Comparison of ENCODE assay signal across 13 cellular contexts in the genomic region with DNA sequence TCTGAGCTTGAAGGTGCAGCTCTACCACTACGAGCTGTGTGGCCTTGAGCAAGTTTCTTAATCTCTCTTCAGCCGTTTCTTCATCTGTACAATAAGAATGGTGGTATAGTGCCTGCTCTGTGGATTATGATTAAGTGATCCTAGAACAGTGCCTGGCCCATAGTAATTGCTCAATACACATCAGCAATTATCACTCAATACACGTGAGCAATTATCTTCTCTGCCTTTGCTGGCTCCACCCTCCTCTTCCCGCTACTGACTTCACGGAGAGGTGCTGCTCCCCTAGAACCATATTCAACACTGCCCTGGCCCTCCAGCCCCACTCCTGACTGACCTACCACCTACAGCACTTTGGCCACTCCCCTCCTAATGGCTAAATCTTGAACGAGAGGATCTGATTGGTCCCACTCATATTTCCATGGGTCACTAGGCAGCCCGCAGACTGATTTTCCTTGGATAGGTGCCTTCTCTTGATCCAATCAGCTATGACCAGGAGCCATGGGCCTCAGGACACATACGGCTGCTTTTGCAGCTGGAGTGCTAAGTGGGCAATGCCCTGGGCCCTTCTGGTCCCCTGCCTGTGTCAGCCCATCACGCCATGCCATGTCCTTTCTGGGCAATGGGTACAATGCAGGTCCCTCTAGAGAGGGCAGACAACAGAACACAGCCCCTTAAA.
DNase-seq lines count a peak whose midpoint lies in the region; TF ChIP-seq lines count a peak whose summit lies in the region.
"Had no signal": no experiment of that assay in that cellular context is flagged by ENCODE, and none has a peak within 500 bp of the region (broad histone marks: within the 10 kb centered on the region; RNA-seq: fewer than 3 reads in every experiment).

No MANE protein-coding gene starts in this region.

- no peak overlapping the region for H3K4me3 Mint-ChIP-seq in activated naive CD4-positive, alpha-beta T cell treated with anti-CD3 and anti-CD28 coated beads, Interleukin-2, amount 10 ng/mL, durations not matched to agents 7 days and 5 days
- no peak overlapping the region for H3K4me3 Mint-ChIP-seq in chondrocyte (ENCODE audit: unreplicated experiment)
- H3K4me3 Mint-ChIP-seq in type B pancreatic cell, result peak overlapping the region; percentile 10
- H3K4me3 Mint-ChIP-seq: stimulated activated naive CD8-positive, alpha-beta T cell treated with anti-CD3 and anti-CD28 coated beads, Interleukin-15, amount 100 ng/mL, for 72 hours had no signal

- H3K9ac ChIP-seq in mucosa of rectum (ENCODE audit: low read depth in 1 of 2, low read length in 2 of 2), result no peak overlapping the region

- peaks cover 11% of the 10 kb centered on the region for H3K27me3 Mint-ChIP-seq in activated naive CD4-positive, alpha-beta T cell treated with anti-CD3 and anti-CD28 coated beads, Interleukin-2, amount 10 ng/mL, durations not matched to agents 7 days and 5 days
- H3K27me3 Mint-ChIP-seq in chondrocyte (ENCODE audit: low read depth), result no peaks in the 10 kb centered on the region
- H3K27me3 Mint-ChIP-seq in type B pancreatic cell, result no peaks in the 10 kb centered on the region
- H3K27me3 Mint-ChIP-seq: stimulated activated naive CD8-positive, alpha-beta T cell treated with anti-CD3 and anti-CD28 coated beads, Interleukin-15, amount 100 ng/mL, for 72 hours had no signal

- H3K27ac Mint-ChIP-seq in activated naive CD4-positive, alpha-beta T cell treated with anti-CD3 and anti-CD28 coated beads, Interleukin-2, amount 10 ng/mL, durations not matched to agents 7 days and 5 days, result peak overlapping the region; percentile 33
- peak overlapping the region; percentile 97 for H3K27ac Mint-ChIP-seq in chondrocyte (ENCODE audit: unreplicated experiment)
- H3K27ac Mint-ChIP-seq in type B pancreatic cell, result peak overlapping the region; percentile 95

- DNase-seq in activated naive CD4-positive, alpha-beta T cell treated with anti-CD3 and anti-CD28 coated beads, Interleukin-2, amount 10 ng/mL, durations not matched to agents 7 days and 5 days, result no peak
- DNase-seq in activated naive CD4-positive, alpha-beta T cell treated with anti-CD3 and anti-CD28 coated beads, Interleukin-2, amount 50 U/mL, for 16 hours, result no peak
- DNase-seq in chondrocyte (ENCODE audit: low spot score), result no peak
- no peak for DNase-seq in type B pancreatic cell (ENCODE audit: extremely low spot score, unreplicated experiment)
- no peak for DNase-seq in Ammon's horn (ENCODE audit: low spot score)
- DNase-seq in H4 (ENCODE audit: low spot score), result no peak
- DNase-seq in ureter (ENCODE audit: low spot score), result no peak
- DNase-seq: activated CD4-positive, alpha-beta T cell treated with anti-CD3 and anti-CD28 coated beads for 1 hour; activated naive CD4-positive, alpha-beta T cell treated with Interleukin-2 at 50 U/mL for 16 hours; NCI-H1092 treated with DMSO at 0.1 percent for 48 hours; stimulated activated CD4-positive, alpha-beta T cell treated with anti-CD3 and anti-CD28 coated beads, Interleukin-15, amount 100 ng/mL, for 24 hours; stimulated activated naive CD8-positive, alpha-beta T cell treated with anti-CD3 and anti-CD28 coated beads, Interleukin-15, amount 100 ng/mL, for 72 hours had no signal

- TF ChIP-seq CTCF in chondrocyte (IDR thresholded peaks at IDR 0.05) (no peak), type B pancreatic cell (conservative IDR thresholded peaks at IDR 0.05) (no peak)

- H3K9me3 ChIP-seq in mucosa of rectum (ENCODE audit: control insufficient read depth in 2 of 2, low read length in 2 of 2), result no peaks in the 10 kb centered on the region

- peaks cover 7% of the 10 kb centered on the region for H3K36me3 Mint-ChIP-seq in activated naive CD4-positive, alpha-beta T cell treated with anti-CD3 and anti-CD28 coated beads, Interleukin-2, amount 10 ng/mL, durations not matched to agents 7 days and 5 days
- H3K36me3 Mint-ChIP-seq in chondrocyte (ENCODE audit: low read depth) (peaks cover 6% of the 10 kb centered on the region), type B pancreatic cell (no peaks in the 10 kb centered on the region)

- no peaks in the 10 kb centered on the region for H3K9me3 Mint-ChIP-seq in activated naive CD4-positive, alpha-beta T cell treated with anti-CD3 and anti-CD28 coated beads, Interleukin-2, amount 10 ng/mL, durations not matched to agents 7 days and 5 days
- H3K9me3 Mint-ChIP-seq in chondrocyte (ENCODE audit: low read depth) (no peaks in the 10 kb centered on the region), type B pancreatic cell (no peaks in the 10 kb centered on the region)
- H3K9me3 Mint-ChIP-seq: stimulated activated naive CD8-positive, alpha-beta T cell treated with anti-CD3 and anti-CD28 coated beads, Interleukin-15, amount 100 ng/mL, for 72 hours had no signal

- no peaks in the 10 kb centered on the region for H3K27me3 ChIP-seq in mucosa of rectum (ENCODE audit: control insufficient read depth in 2 of 2, insufficient read depth in 2 of 2, low read length in 2 of 2)

- peaks cover 5% of the 10 kb centered on the region for H3K4me1 Mint-ChIP-seq in activated naive CD4-positive, alpha-beta T cell treated with anti-CD3 and anti-CD28 coated beads, Interleukin-2, amount 10 ng/mL, durations not matched to agents 7 days and 5 days
- H3K4me1 Mint-ChIP-seq in chondrocyte (ENCODE audit: low read depth) (peaks cover 63% of the 10 kb centered on the region), type B pancreatic cell (ENCODE audit: unreplicated experiment) (peaks cover 34% of the 10 kb centered on the region)

- H3K27ac ChIP-seq in mucosa of rectum (ENCODE audit: low read depth in 2 of 2, low read length in 2 of 2), result peak overlapping the region; percentile 48 to 60

- H3K4me3 ChIP-seq in mucosa of rectum (ENCODE audit: low read length in 2 of 2), result no peak overlapping the region

- CTCF ChIA-PET in activated naive CD4-positive, alpha-beta T cell treated with anti-CD3 and anti-CD28 coated beads, Interleukin-2, amount 10 ng/mL, durations not matched to agents 7 days and 5 days (lab: Charles Lee), result no interaction called here

- peaks cover 25 to 49% of the 10 kb centered on the region in 2 donors for H3K4me1 ChIP-seq in mucosa of rectum (ENCODE audit: control insufficient read depth in 2 of 2, insufficient read depth in 2 of 2, low read length in 2 of 2)

- H3K36me3 ChIP-seq in mucosa of rectum (ENCODE audit: control insufficient read depth in 2 of 2, insufficient read depth in 2 of 2, low read length in 2 of 2), result peaks cover 0 to 3% of the 10 kb centered on the region in 2 donors

Comparison
In these comparisons a context has a peak if more than half of its experiments do, and no peak if none do; other contexts are left out.
1. H3K27ac Mint-ChIP-seq: peak in every context shown above with its lines; median percentile 97 in chondrocyte; 95 in type B pancreatic cell; 33 in activated naive CD4-positive, alpha-beta T cell treated with anti-CD3 and anti-CD28 coated beads, Interleukin-2, amount 10 ng/mL, durations not matched to agents 7 days and 5 days.